Comparison of ENCODE assay signal across 21 cellular contexts in the genomic region with DNA sequence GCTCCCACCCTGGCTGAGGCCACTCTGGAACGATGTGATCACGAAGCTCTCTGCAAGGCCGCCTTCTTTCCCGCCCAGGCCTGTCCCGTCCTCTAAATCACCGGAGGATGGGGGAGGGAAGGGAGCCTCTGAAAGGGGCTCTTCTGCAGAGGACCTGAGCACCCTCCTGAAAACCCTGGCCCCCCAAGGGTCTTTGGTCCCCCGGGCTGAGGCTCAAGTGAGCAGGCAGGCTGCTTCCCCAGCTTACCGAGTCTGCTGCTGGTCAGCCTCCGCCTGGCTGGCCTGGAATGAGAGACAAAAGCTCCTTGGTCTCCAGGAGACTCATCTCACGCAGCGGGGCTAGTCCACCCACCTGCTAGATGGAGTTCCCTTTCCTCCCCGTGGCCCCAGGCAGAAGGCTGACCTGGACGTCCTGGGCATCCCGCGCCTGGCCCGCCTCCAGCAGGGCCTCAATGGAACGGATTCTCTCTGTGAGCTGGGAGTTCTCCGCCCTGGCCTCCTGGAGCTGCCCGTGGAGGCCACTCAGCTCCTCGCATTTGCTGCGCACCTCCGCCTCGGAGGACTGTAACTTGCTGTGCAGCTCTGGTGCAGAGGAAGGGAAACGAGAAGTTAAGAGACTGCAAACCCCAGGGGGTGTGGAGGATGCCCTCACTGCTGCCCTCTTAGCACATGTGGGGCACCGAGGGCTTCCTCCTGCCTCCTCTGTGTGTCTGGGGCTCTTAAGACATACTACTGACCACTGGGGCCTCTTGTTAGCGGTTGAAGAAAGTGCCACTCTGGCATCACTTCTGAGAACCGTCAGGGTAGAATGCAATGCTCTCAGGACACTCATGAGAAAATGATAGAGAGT. TPM values are rescaled to one million over a fixed set of nuclear protein-coding genes. Genes with fewer than 3 reads are reported as not detected.
DNase-seq lines count a peak whose midpoint lies in the region; ATAC-seq and TF ChIP-seq lines count a peak whose summit lies in the region.
"Had no signal": no experiment of that assay in that cellular context is flagged by ENCODE, and none has a peak within 500 bp of the region (broad histone marks: within the 10 kb centered on the region; RNA-seq: fewer than 3 reads in every experiment).

No MANE protein-coding gene starts in this region.

- H3K27ac ChIP-seq in BLaER1 (peak overlapping the region; percentile 51), RWPE1 (peak overlapping the region; percentile 31), left ventricle myocardium inferior (replicated peaks) (peak overlapping the region; percentile 38), osteoblast (ENCODE audit: low read depth, low read length) (no peak overlapping the region)
- H3K27ac ChIP-seq: epithelial cell of prostate, GM23248 had no signal

- H3K36me3 ChIP-seq in BLaER1 (peaks cover 100% of the 10 kb centered on the region), left ventricle myocardium inferior (peaks cover 91% of the 10 kb centered on the region), osteoblast (ENCODE audit: insufficient read depth, low read length) (peaks cover 96% of the 10 kb centered on the region)

- H3K4me3 Mint-ChIP-seq in activated T-helper 17 cell treated with anti-CD3 and anti-CD28 coated beads, Interleukin-2, amount 50 U/mL, for 72 hours = no peak overlapping the region
- H3K4me3 Mint-ChIP-seq: activated naive CD4-positive, alpha-beta T cell treated with anti-CD3 and anti-CD28 coated beads, Interleukin-2, amount 10 ng/mL, durations not matched to agents 7 days and 5 days; CD8-positive, alpha-beta T cell; naive B cell; stimulated activated naive CD8-positive, alpha-beta T cell treated with anti-CD3 and anti-CD28 coated beads, Interleukin-15, Interleukin-2, amounts not matched to agents 100 ng/mL and 50 ng/mL, for 24 hours had no signal

- intact Hi-C loops in left ventricle myocardium inferior (cut with micrococcal nuclease) = no loop called here

- H3K79me2 ChIP-seq in osteoblast (ENCODE audit: insufficient read depth, low read length) = peaks cover 96% of the 10 kb centered on the region

- H3K9me3 Mint-ChIP-seq in activated T-helper 17 cell treated with anti-CD3 and anti-CD28 coated beads, Interleukin-2, amount 50 U/mL, for 72 hours = no peaks in the 10 kb centered on the region
- H3K9me3 Mint-ChIP-seq: activated naive CD4-positive, alpha-beta T cell treated with anti-CD3 and anti-CD28 coated beads, Interleukin-2, amount 10 ng/mL, durations not matched to agents 7 days and 5 days; CD8-positive, alpha-beta T cell; naive B cell; stimulated activated naive CD8-positive, alpha-beta T cell treated with anti-CD3 and anti-CD28 coated beads, Interleukin-15, Interleukin-2, amounts not matched to agents 100 ng/mL and 50 ng/mL, for 24 hours had no signal

- H3K4me3 ChIP-seq in BLaER1 (no peak overlapping the region), left ventricle myocardium inferior (no peak overlapping the region), osteoblast (ENCODE audit: insufficient read depth, low read length) (no peak overlapping the region)
- H3K4me3 ChIP-seq: GM23248, upper lobe of left lung had no signal

- H3K27me3 Mint-ChIP-seq in activated T-helper 17 cell treated with anti-CD3 and anti-CD28 coated beads, Interleukin-2, amount 50 U/mL, for 72 hours = no peaks in the 10 kb centered on the region
- H3K27me3 Mint-ChIP-seq: activated naive CD4-positive, alpha-beta T cell treated with anti-CD3 and anti-CD28 coated beads, Interleukin-2, amount 10 ng/mL, durations not matched to agents 7 days and 5 days; naive B cell; stimulated activated naive CD8-positive, alpha-beta T cell treated with anti-CD3 and anti-CD28 coated beads, Interleukin-15, Interleukin-2, amounts not matched to agents 100 ng/mL and 50 ng/mL, for 24 hours had no signal

- CTCF ChIA-PET in RWPE1 (lab: Yijun Ruan, JAX) = interaction anchor here (0.6 kb wide), 1 partner anchor 196 kb away, joined by 3 read pairs; no protein-coding TSS in a partner anchor

- H4K20me1 ChIP-seq in BLaER1 (peaks cover 61% of the 10 kb centered on the region), osteoblast (ENCODE audit: insufficient read depth, low read length) (peaks cover 70% of the 10 kb centered on the region)

- POLR2A ChIA-PET in RWPE1 (lab: Yijun Ruan, JAX; ENCODE audit: low non-redundant PET) = no interaction called here

- no peak overlapping the region; the same call in 1 of the 2 replicates for H3K4me2 ChIP-seq in BLaER1
- H3K4me2 ChIP-seq in osteoblast (ENCODE audit: insufficient read depth, low read length) = no peak overlapping the region

- ATAC-seq in activated T-helper 17 cell treated with anti-CD3 and anti-CD28 coated beads, Interleukin-2, amount 50 U/mL, for 72 hours (replicated peaks) = no peak
- ATAC-seq: CD8-positive, alpha-beta T cell had no signal

- H3K36me3 Mint-ChIP-seq in activated T-helper 17 cell treated with anti-CD3 and anti-CD28 coated beads, Interleukin-2, amount 50 U/mL, for 72 hours (ENCODE audit: low read depth) = peaks cover 24% of the 10 kb centered on the region

- no peak overlapping the region for H3K27ac Mint-ChIP-seq in activated T-helper 17 cell treated with anti-CD3 and anti-CD28 coated beads, Interleukin-2, amount 50 U/mL, for 72 hours
- H3K27ac Mint-ChIP-seq: activated naive CD4-positive, alpha-beta T cell treated with anti-CD3 and anti-CD28 coated beads, Interleukin-2, amount 10 ng/mL, durations not matched to agents 7 days and 5 days; CD8-positive, alpha-beta T cell; stimulated activated naive CD8-positive, alpha-beta T cell treated with anti-CD3 and anti-CD28 coated beads, Interleukin-15, Interleukin-2, amounts not matched to agents 100 ng/mL and 50 ng/mL, for 24 hours had no signal

- H3K9ac ChIP-seq in BLaER1 = 0 out of 2 replicates have a peak overlapping the region, but pooled peaks have one; percentile 2
- H3K9ac ChIP-seq: GM23248 had no signal

- DNase-seq in RWPE1 (ENCODE audit: low spot score) = no peak
- peak; percentile 20 for DNase-seq in left ventricle myocardium inferior
- DNase-seq in osteoblast (ENCODE audit: insufficient read length, low spot score, missing footprints) = peak; percentile 79
- no peak for DNase-seq in COR-L47 (lab: John Stamatoyannopoulos, UW)
- no peak for DNase-seq in LoVo (ENCODE audit: low spot score)
- no peak for DNase-seq in UCSD-AML1 (lab: John Stamatoyannopoulos, UW; ENCODE audit: unreplicated experiment)
- DNase-seq: activated CD4-positive, alpha-beta T cell treated with anti-CD3 and anti-CD28 coated beads, Interleukin-2, amount 50 U/mL, for 1 hour; activated naive CD4-positive, alpha-beta T cell treated with anti-CD3 and anti-CD28 coated beads, Interleukin-2, amount 10 ng/mL, durations not matched to agents 7 days and 5 days; CD8-positive, alpha-beta T cell; DND-41; GM23248; MM.1S; naive B cell; NCI-H187; NCI-H226; SW 1271 had no signal

- H3K4me1 ChIP-seq in BLaER1 (peaks cover 61% of the 10 kb centered on the region), left ventricle myocardium inferior (no peaks in the 10 kb centered on the region), osteoblast (ENCODE audit: insufficient read depth, low read length) (no peaks in the 10 kb centered on the region)
- H3K4me1 ChIP-seq: upper lobe of left lung had no signal

- TF ChIP-seq CTCF in RWPE1 (conservative IDR thresholded peaks at IDR 0.05; ENCODE audit: low read depth) = no peak
- no peak for TF ChIP-seq CTCF in left ventricle myocardium inferior (IDR thresholded peaks at IDR 0.05; ENCODE audit: borderline replicate concordance)
- no peak for TF ChIP-seq CTCF in osteoblast (IDR thresholded peaks at IDR 0.05; ENCODE audit: extremely low read depth, low read depth, low read length)

- no peaks in the 10 kb centered on the region for H3K27me3 ChIP-seq in BLaER1
- no peaks in the 10 kb centered on the region for H3K27me3 ChIP-seq in left ventricle myocardium inferior (ENCODE audit: low read depth)
- no peaks in the 10 kb centered on the region for H3K27me3 ChIP-seq in osteoblast (ENCODE audit: insufficient read depth, low read length)
- H3K27me3 ChIP-seq: upper lobe of left lung had no signal

- no peaks in the 10 kb centered on the region for H3K4me1 Mint-ChIP-seq in activated T-helper 17 cell treated with anti-CD3 and anti-CD28 coated beads, Interleukin-2, amount 50 U/mL, for 72 hours
- H3K4me1 Mint-ChIP-seq: activated naive CD4-positive, alpha-beta T cell treated with anti-CD3 and anti-CD28 coated beads, Interleukin-2, amount 10 ng/mL, durations not matched to agents 7 days and 5 days had no signal

- H2AFZ ChIP-seq in osteoblast (ENCODE audit: low read length) = no peak overlapping the region
- H2AFZ ChIP-seq: GM23248 had no signal

- no peaks in the 10 kb centered on the region for H3K9me3 ChIP-seq in BLaER1
- H3K9me3 ChIP-seq in left ventricle myocardium inferior (replicated peaks) = no peaks in the 10 kb centered on the region
- no peaks in the 10 kb centered on the region for H3K9me3 ChIP-seq in osteoblast (ENCODE audit: low read depth, low read length)
- H3K9me3 ChIP-seq: upper lobe of left lung had no signal

RNA-seq across cellular contexts. Expression of a gene that starts 54.7 kb away (rescaled TPM):
- total RNA-seq in left ventricle myocardium inferior (31.3 TPM), osteoblast (122 and 126 TPM in 2 replicates)
- 10 to 100 TPM; 21.6 to 32.5 TPM for total RNA-seq in activated T-helper 17 cell treated with anti-CD3 and anti-CD28 coated beads, Interleukin-2, amount 50 U/mL, for 72 hours

RNA-seq across cellular contexts. Expression of a gene that starts 57.5 kb away (rescaled TPM):
- total RNA-seq in left ventricle myocardium inferior = 635 TPM
- total RNA-seq in osteoblast = 627 and 634 TPM in 2 replicates
- total RNA-seq in activated T-helper 17 cell treated with anti-CD3 and anti-CD28 coated beads, Interleukin-2, amount 50 U/mL, for 72 hours = 10 to 100 TPM; 42.9 to 45.8 TPM

Comparison
In these comparisons a context has a peak if more than half of its experiments do, and no peak if none do; other contexts are left out.
1. DNase-seq: peak in left ventricle myocardium inferior (single experiment) and osteoblast (single experiment); none in RWPE1 (single experiment), COR-L47 (single experiment), LoVo (single experiment) and UCSD-AML1 (single experiment).
2. RNA of a gene that starts 57.5 kb away (total RNA-seq): 635 TPM in left ventricle myocardium inferior (single experiment) and 627 to 634 TPM in osteoblast; 42.9 to 45.8 TPM in activated T-helper 17 cell treated with anti-CD3 and anti-CD28 coated beads, Interleukin-2, amount 50 U/mL, for 72 hours; every median in the first group is over 10 times any median in the second.